Comparison of ENCODE assay signal across 3 cellular contexts in genomic region chr1:229620876-229621275, GRCh38.
A peak's percentile ranks its signal among the peaks of the same experiment; 100 is the strongest.
TF ChIP-seq lines count a peak whose summit lies in the region.

No MANE protein-coding gene starts in this region.

TF ChIP-seq in liver, 16 proteins besides CTCF, POLR2A, EP300 and RAD21:
- TF ChIP-seq TAF1 (conservative IDR thresholded peaks at IDR 0.05) (no peak), FOXA1 (IDR thresholded peaks at IDR 0.05) (no peak), ZBTB33 (IDR thresholded peaks at IDR 0.05) (no peak), HNF4A (conservative IDR thresholded peaks at IDR 0.05) (peak; percentile 41 to 63), YY1 (IDR thresholded peaks at IDR 0.05) (peak; percentile 31)
- TF ChIP-seq, protein P1, sequence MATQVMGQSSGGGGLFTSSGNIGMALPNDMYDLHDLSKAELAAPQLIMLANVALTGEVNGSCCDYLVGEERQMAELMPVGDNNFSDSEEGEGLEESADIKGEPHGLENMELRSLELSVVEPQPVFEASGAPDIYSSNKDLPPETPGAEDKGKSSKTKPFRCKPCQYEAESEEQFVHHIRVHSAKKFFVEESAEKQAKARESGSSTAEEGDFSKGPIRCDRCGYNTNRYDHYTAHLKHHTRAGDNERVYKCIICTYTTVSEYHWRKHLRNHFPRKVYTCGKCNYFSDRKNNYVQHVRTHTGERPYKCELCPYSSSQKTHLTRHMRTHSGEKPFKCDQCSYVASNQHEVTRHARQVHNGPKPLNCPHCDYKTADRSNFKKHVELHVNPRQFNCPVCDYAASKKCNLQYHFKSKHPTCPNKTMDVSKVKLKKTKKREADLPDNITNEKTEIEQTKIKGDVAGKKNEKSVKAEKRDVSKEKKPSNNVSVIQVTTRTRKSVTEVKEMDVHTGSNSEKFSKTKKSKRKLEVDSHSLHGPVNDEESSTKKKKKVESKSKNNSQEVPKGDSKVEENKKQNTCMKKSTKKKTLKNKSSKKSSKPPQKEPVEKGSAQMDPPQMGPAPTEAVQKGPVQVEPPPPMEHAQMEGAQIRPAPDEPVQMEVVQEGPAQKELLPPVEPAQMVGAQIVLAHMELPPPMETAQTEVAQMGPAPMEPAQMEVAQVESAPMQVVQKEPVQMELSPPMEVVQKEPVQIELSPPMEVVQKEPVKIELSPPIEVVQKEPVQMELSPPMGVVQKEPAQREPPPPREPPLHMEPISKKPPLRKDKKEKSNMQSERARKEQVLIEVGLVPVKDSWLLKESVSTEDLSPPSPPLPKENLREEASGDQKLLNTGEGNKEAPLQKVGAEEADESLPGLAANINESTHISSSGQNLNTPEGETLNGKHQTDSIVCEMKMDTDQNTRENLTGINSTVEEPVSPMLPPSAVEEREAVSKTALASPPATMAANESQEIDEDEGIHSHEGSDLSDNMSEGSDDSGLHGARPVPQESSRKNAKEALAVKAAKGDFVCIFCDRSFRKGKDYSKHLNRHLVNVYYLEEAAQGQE (IDR thresholded peaks at IDR 0.05): no peak
TF ChIP-seq in liver: peak in this region for 2.

TF ChIP-seq in HepG2, 621 proteins besides CTCF, POLR2A, EP300 and RAD21:
- no peak for TF ChIP-seq CBX1 (IDR thresholded peaks at IDR 0.05; ENCODE audit: low read depth)
- no peak for TF ChIP-seq NFIB (CRISPR knock-in tag; IDR thresholded peaks at IDR 0.05; ENCODE audit: borderline replicate concordance)
- no peak for TF ChIP-seq RORA (CRISPR knock-in tag; IDR thresholded peaks at IDR 0.05)
- TF ChIP-seq RFXANK (CRISPR knock-in tag; IDR thresholded peaks at IDR 0.05): no peak
- TF ChIP-seq, protein P2, sequence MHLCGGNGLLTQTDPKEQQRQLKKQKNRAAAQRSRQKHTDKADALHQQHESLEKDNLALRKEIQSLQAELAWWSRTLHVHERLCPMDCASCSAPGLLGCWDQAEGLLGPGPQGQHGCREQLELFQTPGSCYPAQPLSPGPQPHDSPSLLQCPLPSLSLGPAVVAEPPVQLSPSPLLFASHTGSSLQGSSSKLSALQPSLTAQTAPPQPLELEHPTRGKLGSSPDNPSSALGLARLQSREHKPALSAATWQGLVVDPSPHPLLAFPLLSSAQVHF (CRISPR knock-in tag; IDR thresholded peaks at IDR 0.05): no peak
- no peak for TF ChIP-seq THAP8 (CRISPR knock-in tag; IDR thresholded peaks at IDR 0.05; ENCODE audit: borderline replicate concordance)
- TF ChIP-seq ZBTB20 (CRISPR knock-in tag; IDR thresholded peaks at IDR 0.05; ENCODE audit: borderline replicate concordance, low read depth): no peak
- no peak for TF ChIP-seq GTF3A (CRISPR knock-in tag; conservative IDR thresholded peaks at IDR 0.05)

TF ChIP-seq in SK-N-SH, 30 proteins besides CTCF, POLR2A, EP300 and RAD21:
- TF ChIP-seq, protein P3, sequence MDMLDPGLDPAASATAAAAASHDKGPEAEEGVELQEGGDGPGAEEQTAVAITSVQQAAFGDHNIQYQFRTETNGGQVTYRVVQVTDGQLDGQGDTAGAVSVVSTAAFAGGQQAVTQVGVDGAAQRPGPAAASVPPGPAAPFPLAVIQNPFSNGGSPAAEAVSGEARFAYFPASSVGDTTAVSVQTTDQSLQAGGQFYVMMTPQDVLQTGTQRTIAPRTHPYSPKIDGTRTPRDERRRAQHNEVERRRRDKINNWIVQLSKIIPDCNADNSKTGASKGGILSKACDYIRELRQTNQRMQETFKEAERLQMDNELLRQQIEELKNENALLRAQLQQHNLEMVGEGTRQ (IDR thresholded peaks at IDR 0.05; ENCODE audit: borderline replicate concordance, low read depth, low read length): no peak
